Comparison of ENCODE assay signal across 1 cellular context in the genomic region with DNA sequence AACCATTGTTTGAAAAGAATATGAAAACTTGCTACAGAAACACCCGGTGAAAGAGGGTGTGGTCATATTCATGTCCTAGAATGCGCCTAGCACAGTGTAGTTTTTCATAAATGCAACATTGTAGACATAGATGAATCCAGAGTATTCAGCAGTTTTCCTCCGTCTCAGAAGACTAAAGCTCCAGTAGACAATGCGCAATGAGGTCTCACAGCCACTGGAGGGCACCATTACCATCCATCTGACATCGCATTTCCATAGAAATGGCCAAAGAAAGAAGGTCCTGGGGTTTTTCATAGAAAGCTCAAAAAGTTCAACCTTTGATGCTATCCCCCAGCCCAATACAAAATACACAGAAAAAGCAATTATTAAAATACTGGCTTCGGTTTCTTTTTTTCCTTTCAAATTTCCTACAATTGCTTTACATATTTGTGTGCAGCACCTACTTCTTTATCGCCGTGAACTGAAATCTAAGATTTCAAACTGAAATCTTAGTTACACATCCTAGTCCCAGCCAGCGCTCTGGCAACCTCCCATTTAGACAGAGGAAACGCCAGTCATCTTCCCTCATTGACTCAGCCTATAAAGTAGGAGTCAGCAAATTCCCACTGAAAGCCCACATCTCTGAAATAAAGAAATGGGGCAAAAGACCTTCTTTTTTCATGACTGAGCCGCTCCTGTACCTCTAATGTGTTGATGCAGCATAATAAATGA.
TF ChIP-seq lines count a peak whose summit lies in the region.

No MANE protein-coding gene starts in this region.

TF ChIP-seq in HEK293, 187 proteins besides CTCF, POLR2A, EP300 and RAD21 (continued from another document):
- TF ChIP-seq, protein P1, sequence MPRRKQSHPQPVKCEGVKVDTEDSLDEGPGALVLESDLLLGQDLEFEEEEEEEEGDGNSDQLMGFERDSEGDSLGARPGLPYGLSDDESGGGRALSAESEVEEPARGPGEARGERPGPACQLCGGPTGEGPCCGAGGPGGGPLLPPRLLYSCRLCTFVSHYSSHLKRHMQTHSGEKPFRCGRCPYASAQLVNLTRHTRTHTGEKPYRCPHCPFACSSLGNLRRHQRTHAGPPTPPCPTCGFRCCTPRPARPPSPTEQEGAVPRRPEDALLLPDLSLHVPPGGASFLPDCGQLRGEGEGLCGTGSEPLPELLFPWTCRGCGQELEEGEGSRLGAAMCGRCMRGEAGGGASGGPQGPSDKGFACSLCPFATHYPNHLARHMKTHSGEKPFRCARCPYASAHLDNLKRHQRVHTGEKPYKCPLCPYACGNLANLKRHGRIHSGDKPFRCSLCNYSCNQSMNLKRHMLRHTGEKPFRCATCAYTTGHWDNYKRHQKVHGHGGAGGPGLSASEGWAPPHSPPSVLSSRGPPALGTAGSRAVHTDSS (tag by site-specific recombination; IDR thresholded peaks at IDR 0.05), result no peak
- no peak for TF ChIP-seq ZNF354C (tag by site-specific recombination; IDR thresholded peaks at IDR 0.05; ENCODE audit: borderline replicate concordance, low read depth)
